ENCODE assay signal across 8 cellular contexts in the genomic region with DNA sequence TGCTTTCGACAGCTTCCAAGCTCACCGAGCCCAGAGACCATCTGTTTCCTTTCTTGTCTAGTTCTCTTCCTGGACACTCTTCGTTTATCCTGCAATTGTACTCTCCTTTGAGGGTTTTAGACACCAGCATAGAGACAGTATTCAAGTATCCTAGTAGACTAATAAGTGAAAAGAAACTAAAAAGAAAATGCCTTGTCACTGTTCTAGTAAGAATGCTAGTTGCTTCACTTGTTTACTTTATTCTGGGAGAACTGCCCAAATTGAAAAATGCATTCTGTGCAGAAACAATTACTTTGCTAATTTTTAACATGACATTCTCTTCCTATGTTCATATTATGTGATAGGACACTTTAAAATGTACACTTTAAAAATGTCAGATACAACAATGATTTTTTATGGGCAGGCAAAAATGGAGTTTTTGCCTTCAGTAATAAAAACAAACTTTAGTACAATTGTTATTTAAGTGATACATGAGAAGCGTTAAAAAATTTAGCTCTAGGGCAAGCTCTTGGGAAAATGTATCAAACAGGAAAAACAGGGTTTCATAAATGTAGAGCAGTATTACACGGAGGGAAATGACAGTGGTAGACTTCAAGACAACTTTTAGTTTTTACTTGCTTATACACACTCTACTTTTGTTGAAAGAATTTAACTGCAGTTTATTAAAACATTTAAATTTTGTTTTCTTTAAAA. TPM values are rescaled to one million over a fixed set of nuclear protein-coding genes. Genes with fewer than 3 reads are reported as not detected.
DNase-seq lines count a peak whose midpoint lies in the region; ATAC-seq and TF ChIP-seq lines count a peak whose summit lies in the region.

No MANE protein-coding gene starts in this region.

- H3K4me1 ChIP-seq in sigmoid colon = peaks cover 0 to 50% (median 44%) of the 10 kb centered on the region in 4 donors

- H3K36me3 ChIP-seq in sigmoid colon = no peaks in the 10 kb centered on the region

- H3K27ac ChIP-seq in adipose tissue (ENCODE audit: low read depth, low read length) = peak overlapping the region; percentile 70
- peak overlapping the region; percentile 92 to 98 (median 98) for H3K27ac ChIP-seq in sigmoid colon

- intact Hi-C loops in sigmoid colon (cut with DNase I) = loop anchor here (5.0 kb wide), 1 partner anchor 114 kb away; the partner anchor contains the start of gene TRUB1

- TF ChIP-seq POLR2A in sigmoid colon (IDR thresholded peaks at IDR 0.05) = no peak

- 0 to 1% (median 1%) methylated on average over 5 of the region's 5 CpGs for WGBS in adipose tissue, 3 donors
- WGBS in sigmoid colon, 2 donors = 0 to 1% methylated on average over 5 of the region's 5 CpGs

- no peak for TF ChIP-seq CTCF in sigmoid colon (IDR thresholded peaks at IDR 0.05)

- peak overlapping the region; percentile 81 to 99 (median 88) for H3K4me3 ChIP-seq in sigmoid colon

- DNase-seq in NCI-H1105 treated with DMSO at 0.1 percent for 48 hours (lab: John Stamatoyannopoulos, UW) = peak; percentile 35
- no peak for DNase-seq in NCI-H1105 (lab: John Stamatoyannopoulos, UW)
- peak; percentile 60 for DNase-seq in HT-29 (ENCODE audit: low spot score)
- peak; percentile 27 for DNase-seq in hepatic stellate cell (ENCODE audit: low spot score)
- DNase-seq in sigmoid colon = no peak

- no peaks in the 10 kb centered on the region for H3K9me3 ChIP-seq in sigmoid colon

- ATAC-seq in HG03097 (IDR thresholded peaks at IDR 0.05; ENCODE audit: low FRiP score, unreplicated experiment) (no peak), HG03520 (IDR thresholded peaks at IDR 0.05; ENCODE audit: unreplicated experiment) (no peak)

- no peak for TF ChIP-seq EP300 in sigmoid colon (IDR thresholded peaks at IDR 0.05)

- no peaks in the 10 kb centered on the region for H3K27me3 ChIP-seq in sigmoid colon

RNA-seq across cellular contexts. Expression of gene FHIP2A, which starts 1.3 kb away (rescaled TPM):
- total RNA-seq in HT-29 (2014; rRNA removed; shearing (Covaris generic)) = 1.6 and 3.0 TPM in 2 replicates
- polyA plus RNA-seq in adipose tissue = 1 to 10 TPM; 3.2 to 8.8 (median 8.7) TPM
- total RNA-seq in sigmoid colon = 10 to 100 TPM; 32.1 to 37.7 (median 36.1) TPM
- 1 to 10 TPM; 2.4 to 5.6 (median 3.2) TPM for polyA plus RNA-seq in sigmoid colon

Comparison
In these comparisons a context has a peak if more than half of its experiments do, and no peak if none do; other contexts are left out.
1. DNase-seq: peak in NCI-H1105 treated with DMSO at 0.1 percent for 48 hours (single experiment), HT-29 (single experiment) and hepatic stellate cell (single experiment); none in NCI-H1105 (single experiment) and sigmoid colon (single experiment).